Comparison of ENCODE assay signal across 8 cellular contexts in the genomic region with DNA sequence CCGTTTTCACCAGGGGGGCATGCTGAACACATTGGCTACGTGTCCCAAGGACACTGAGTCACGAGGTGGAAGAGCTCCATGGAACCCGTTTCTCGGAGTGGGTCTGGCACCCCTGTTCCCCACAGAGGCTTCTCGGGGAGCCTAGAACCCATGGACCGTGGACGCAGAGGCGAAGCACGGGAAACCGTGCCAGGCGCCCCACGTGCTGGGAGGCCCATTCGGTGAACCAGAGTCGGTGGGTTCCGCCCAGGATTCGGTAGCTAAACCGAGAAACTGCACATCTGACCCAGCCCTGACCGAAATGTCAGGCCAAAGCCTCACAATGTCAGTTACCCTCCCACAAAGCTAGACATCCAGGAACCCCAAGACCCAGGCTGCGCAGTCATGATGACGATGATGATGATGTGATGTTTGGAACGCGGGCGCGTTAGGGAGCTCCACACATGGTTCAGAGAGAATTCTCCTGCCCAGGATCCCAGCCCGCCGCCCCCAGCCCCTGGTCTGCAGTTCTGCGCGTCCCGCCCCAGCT. TPM values are rescaled to one million over a fixed set of nuclear protein-coding genes. Genes with fewer than 3 reads are reported as not detected.
DNase-seq lines count a peak whose midpoint lies in the region; ATAC-seq and TF ChIP-seq lines count a peak whose summit lies in the region.

No MANE protein-coding gene starts in this region.

- H3K4me1 Mint-ChIP-seq in CD4-positive, alpha-beta T cell (ENCODE audit: low read depth): peaks cover 54% of the 10 kb centered on the region

- peak overlapping the region; percentile 37 for H3K27ac ChIP-seq in CD4-positive, alpha-beta T cell (ENCODE audit: low read depth, low read length)
- peak overlapping the region; percentile 90 for H3K27ac ChIP-seq in ascending aorta
- H3K27ac ChIP-seq in iPS DF 6.9 (ENCODE audit: low read length): no peak overlapping the region

- peak overlapping the region; percentile 99 for H3K27ac Mint-ChIP-seq in CD4-positive, alpha-beta T cell

- H3K4me3 Mint-ChIP-seq in CD4-positive, alpha-beta T cell: peak overlapping the region; percentile 100

- POLR2A ChIA-PET in CD4-positive, alpha-beta T cell (lab: Charles Lee): interaction anchor here (0.6 to 5.9 kb wide), 3 partner anchors 26 to 701 kb away, joined by 3 to 52 read pairs (median 17); no protein-coding TSS in a partner anchor

- H3K27me3 ChIP-seq in CD4-positive, alpha-beta T cell (ENCODE audit: control insufficient read depth, insufficient read depth, low read length): no peaks in the 10 kb centered on the region
- H3K27me3 ChIP-seq in MG63: no peaks in the 10 kb centered on the region
- H3K27me3 ChIP-seq in ascending aorta: no peaks in the 10 kb centered on the region
- H3K27me3 ChIP-seq in iPS DF 6.9 (ENCODE audit: control insufficient read depth, insufficient read depth, low read length): no peaks in the 10 kb centered on the region
- H3K27me3 ChIP-seq in skeletal muscle satellite cell (ENCODE audit: control insufficient read depth, insufficient read depth, low read length): peaks cover 13% of the 10 kb centered on the region

- peaks cover 0 to 6% of the 10 kb centered on the region in 2 donors for H3K4me1 ChIP-seq in ascending aorta
- H3K4me1 ChIP-seq in iPS DF 6.9 (ENCODE audit: control insufficient read depth, insufficient read depth, low read length): no peaks in the 10 kb centered on the region
- H3K4me1 ChIP-seq in skeletal muscle satellite cell (ENCODE audit: control insufficient read depth, insufficient read depth, low read length): peaks cover 15% of the 10 kb centered on the region

- no peak for TF ChIP-seq CTCF in CD4-positive, alpha-beta T cell (IDR thresholded peaks at IDR 0.05)
- no peak for TF ChIP-seq CTCF in ascending aorta (IDR thresholded peaks at IDR 0.05)

- H3K4me3 ChIP-seq in MG63 (peak overlapping the region; percentile 89), ascending aorta (peak overlapping the region; percentile 70 to 89), iPS DF 6.9 (ENCODE audit: low read length) (peak overlapping the region; percentile 75; the same call in 1 of the 2 replicates), skeletal muscle satellite cell (ENCODE audit: low read length) (peak overlapping the region; percentile 79)

- H3K27me3 Mint-ChIP-seq in CD4-positive, alpha-beta T cell: peaks cover 18% of the 10 kb centered on the region

- no peaks in the 10 kb centered on the region for H3K9me3 ChIP-seq in CD4-positive, alpha-beta T cell (ENCODE audit: control insufficient read depth, low read length)
- H3K9me3 ChIP-seq in MG63: no peaks in the 10 kb centered on the region
- no peaks in the 10 kb centered on the region for H3K9me3 ChIP-seq in ascending aorta
- H3K9me3 ChIP-seq in iPS DF 6.9 (ENCODE audit: control insufficient read depth, insufficient read depth, low read length): no peaks in the 10 kb centered on the region
- no peaks in the 10 kb centered on the region for H3K9me3 ChIP-seq in skeletal muscle satellite cell (replicated peaks; ENCODE audit: low read length)

- DNase-seq in CD4-positive, alpha-beta T cell: peak in 4 of 10 experiments; percentile 5 to 31 (median 15)
- DNase-seq in MG63 (no peak), ascending aorta (ENCODE audit: low spot score in 2 of 2) (peak; percentile 17 to 84), iPS DF 6.9 (ENCODE audit: low read depth, low spot score) (no peak), dermis blood vessel endothelial cell (no peak)

- ATAC-seq in CD4-positive, alpha-beta T cell (ENCODE audit: poor library complexity): peak; percentile 31
- peak; percentile 18 for ATAC-seq in GM21528 (IDR thresholded peaks at IDR 0.05; ENCODE audit: low FRiP score, unreplicated experiment)
- ATAC-seq in GM21825 (IDR thresholded peaks at IDR 0.05; ENCODE audit: unreplicated experiment): no peak

- H3K36me3 Mint-ChIP-seq in CD4-positive, alpha-beta T cell (ENCODE audit: low read depth): peaks cover 23% of the 10 kb centered on the region

- H3K9ac ChIP-seq in skeletal muscle satellite cell (ENCODE audit: low read depth, low read length): peak overlapping the region; percentile 79

- intact Hi-C loops in CD4-positive, alpha-beta T cell (cut with DNase I, micrococcal nuclease): loop anchor here (1.0 to 10.0 kb wide), 7 partner anchors 26 to 1837 kb away; partner anchors contain the start of genes GVQW3 (in 2 of the 2), THAP12 (in 2 of the 2), EMSY (in 1 of the 2) and PGM2L1 (in 1 of the 2)
- intact Hi-C loops in ascending aorta (cut with DNase I): loop anchor here (1.0 to 10.0 kb wide), 10 partner anchors 25 to 830 kb away; partner anchors contain the start of genes ACER3, CAPN5, GVQW3 and LRRC32

- no CpG with 5 or more reads among the region's 30 CpGs for WGBS in iPS DF 6.9 (ENCODE audit: insufficient coverage, insufficient read length)

- peak overlapping the region; percentile 90 for H3K4me2 ChIP-seq in skeletal muscle satellite cell (ENCODE audit: low read length)

- H3K36me3 ChIP-seq in MG63: no peaks in the 10 kb centered on the region
- H3K36me3 ChIP-seq in ascending aorta: no peaks in the 10 kb centered on the region
- H3K36me3 ChIP-seq in iPS DF 6.9 (ENCODE audit: control insufficient read depth, insufficient read depth, low read length): no peaks in the 10 kb centered on the region
- H3K36me3 ChIP-seq in skeletal muscle satellite cell (ENCODE audit: insufficient read depth, low read length): no peaks in the 10 kb centered on the region

- CTCF ChIA-PET in CD4-positive, alpha-beta T cell (lab: Charles Lee): interaction anchor here (5.1 kb wide), 1 partner anchor 27 kb away, joined by 50 read pairs; no protein-coding TSS in a partner anchor

- H3K9me3 Mint-ChIP-seq in CD4-positive, alpha-beta T cell: no peaks in the 10 kb centered on the region

RNA-seq across cellular contexts. Expression of gene WNT11, which starts 28.5 kb away (rescaled TPM):
- 1 to 10 TPM in 1 of 2 experiments, under 1 TPM in 1; 0.30 to 1.2 TPM for total RNA-seq in CD4-positive, alpha-beta T cell
- total RNA-seq in MG63 (2014; rRNA removed; shearing (Covaris generic); ENCODE audit: low replicate concordance): not detected in 2 replicates
- total RNA-seq in ascending aorta (11.7 TPM), dermis blood vessel endothelial cell (0.09 TPM in 1 of 2 replicates, not detected in the other)
- under 0.01 and 0.87 TPM in 2 replicates for total RNA-seq in skeletal muscle satellite cell (2012; rRNA removed)

Comparison
In these comparisons a context has a peak if more than half of its experiments do, and no peak if none do; other contexts are left out.
1. DNase-seq: peak in ascending aorta (2 of 2); none in MG63 (single experiment), iPS DF 6.9 (single experiment) and dermis blood vessel endothelial cell (single experiment).
2. Peak in every context shown above with its lines, with median percentiles within 50 percentile points of each other: H3K4me3 ChIP-seq.